ENCODE assay signal across 8 cellular contexts in genomic region chr10:17229967-17230682, GRCh38. TPM values are rescaled to one million over a fixed set of nuclear protein-coding genes. Genes with fewer than 3 reads are reported as not detected.
DNase-seq lines count a peak whose midpoint lies in the region; ATAC-seq lines count a peak whose summit lies in the region.

No MANE protein-coding gene starts in this region.

- CTCF ChIA-PET in activated CD4-positive, alpha-beta memory T cell treated with anti-CD3 and anti-CD28 coated beads, Interleukin-2, amount 10 ng/mL, durations not matched to agents 7 days and 5 days (lab: Charles Lee) = interaction anchor here (0.8 to 4.2 kb wide), 11 partner anchors 9 to 793 kb away, joined by 3 to 30 read pairs (median 5); partner anchors contain the start of genes PTER, RSU1 and TRDMT1

- H3K4me1 ChIP-seq in ACC112 (ENCODE audit: control insufficient read depth, insufficient read depth, low read length, unreplicated experiment) (peaks cover 29% of the 10 kb centered on the region), mesodermal cell (ENCODE audit: control insufficient read depth, insufficient read depth, low read length, poor library complexity, severe bottlenecking) (peaks cover 16% of the 10 kb centered on the region)

- H2AFZ ChIP-seq in ACC112 (ENCODE audit: low read length, unreplicated experiment) = no peak overlapping the region

- H3K27me3 Mint-ChIP-seq in activated CD4-positive, alpha-beta memory T cell treated with anti-CD3 and anti-CD28 coated beads, Interleukin-2, amount 10 ng/mL, durations not matched to agents 7 days and 5 days = no peaks in the 10 kb centered on the region

- H3K9me3 Mint-ChIP-seq in activated CD4-positive, alpha-beta memory T cell treated with anti-CD3 and anti-CD28 coated beads, Interleukin-2, amount 10 ng/mL, durations not matched to agents 7 days and 5 days = no peaks in the 10 kb centered on the region

- H3K4me1 Mint-ChIP-seq in activated CD4-positive, alpha-beta memory T cell treated with anti-CD3 and anti-CD28 coated beads, Interleukin-2, amount 10 ng/mL, durations not matched to agents 7 days and 5 days = peaks cover 64% of the 10 kb centered on the region

- H3K4me3 ChIP-seq in ACC112 (ENCODE audit: low read depth, low read length) (peak overlapping the region; percentile 97), mesodermal cell (ENCODE audit: extremely low read depth, insufficient read depth, low read length, poor library complexity, severe bottlenecking) (peak overlapping the region; percentile 98)

- no peaks in the 10 kb centered on the region for H3K27me3 ChIP-seq in ACC112 (ENCODE audit: insufficient read depth, low read length)

- H3K27ac ChIP-seq in ACC112 (ENCODE audit: low read depth, low read length) (peak overlapping the region; percentile 98), mesodermal cell (ENCODE audit: low read depth, low read length, severe bottlenecking) (peak overlapping the region; percentile 96)

- ATAC-seq in GM18861 (IDR thresholded peaks at IDR 0.05; ENCODE audit: unreplicated experiment) = peak; percentile 40
- peak; percentile 56 for ATAC-seq in HG03064 (IDR thresholded peaks at IDR 0.05; ENCODE audit: low read depth, unreplicated experiment)

- DNase-seq in NCI-H460 (ENCODE audit: extremely low read depth, low read depth) = peak; percentile 74
- peak; percentile 94 for DNase-seq in activated CD4-positive, alpha-beta memory T cell treated with anti-CD3 and anti-CD28 coated beads, Interleukin-2, amount 10 ng/mL, durations not matched to agents 7 days and 5 days
- DNase-seq in effector CD8-positive, alpha-beta T cell (lab: John Stamatoyannopoulos, UW) = peak; percentile 79
- peak; percentile 82 for DNase-seq in stimulated activated CD8-positive, alpha-beta memory T cell treated with anti-CD3 and anti-CD28 coated beads, Interleukin-4, amount 100 ng/mL, for 24 hours (ENCODE audit: low read depth)

- H3K27ac Mint-ChIP-seq in activated CD4-positive, alpha-beta memory T cell treated with anti-CD3 and anti-CD28 coated beads, Interleukin-2, amount 10 ng/mL, durations not matched to agents 7 days and 5 days = peak overlapping the region; percentile 95

- peaks cover 63% of the 10 kb centered on the region for H3K79me2 ChIP-seq in ACC112 (ENCODE audit: control insufficient read depth, insufficient read depth, low read length, unreplicated experiment)

- H3K36me3 Mint-ChIP-seq in activated CD4-positive, alpha-beta memory T cell treated with anti-CD3 and anti-CD28 coated beads, Interleukin-2, amount 10 ng/mL, durations not matched to agents 7 days and 5 days (ENCODE audit: low read depth) = peaks cover 67% of the 10 kb centered on the region

- H3K36me3 ChIP-seq in ACC112 (ENCODE audit: insufficient read depth, low read length) = peaks cover 53% of the 10 kb centered on the region
- H3K36me3 ChIP-seq in mesodermal cell (ENCODE audit: control insufficient read depth, insufficient read depth, low read length) = peaks cover 59% of the 10 kb centered on the region

- POLR2A ChIA-PET in activated CD4-positive, alpha-beta memory T cell treated with anti-CD3 and anti-CD28 coated beads, Interleukin-2, amount 10 ng/mL, durations not matched to agents 7 days and 5 days (lab: Charles Lee) = interaction anchor here (0.6 to 11.0 kb wide), 46 partner anchors 8 to 1371 kb away, joined by 3 to 335 read pairs (median 5); partner anchors contain the start of genes MINDY3, PTER, RSU1 and STAM

- H3K4me3 Mint-ChIP-seq in activated CD4-positive, alpha-beta memory T cell treated with anti-CD3 and anti-CD28 coated beads, Interleukin-2, amount 10 ng/mL, durations not matched to agents 7 days and 5 days = peak overlapping the region; percentile 89

- 1% methylated on average over 21 to 38 of the region's 43 CpGs for WGBS in mesodermal cell (ENCODE audit: insufficient coverage in 2 of 2), 2 experiments

- H3K9me3 ChIP-seq in mesodermal cell (ENCODE audit: control insufficient read depth, low read length) = no peaks in the 10 kb centered on the region

RNA-seq across cellular contexts. Expression of gene VIM, which starts 2.1 kb away (rescaled TPM):
- total RNA-seq in NCI-H460 (2014; rRNA removed; shearing (Covaris generic)) = 1,621 and 1,743 TPM in 2 replicates
- polyA plus RNA-seq in NCI-H460 (2014; cell fraction: nucleus; rRNA removed) = 1,624 and 3,069 TPM in 2 replicates
- 1,000 to 10,000 TPM; 2,572 to 2,607 TPM for total RNA-seq in activated CD4-positive, alpha-beta memory T cell treated with anti-CD3 and anti-CD28 coated beads, Interleukin-2, amount 10 ng/mL, durations not matched to agents 7 days and 5 days
- polyA plus RNA-seq in mesodermal cell (2013, experiment 1 of 2) = 9,893 TPM
- polyA plus RNA-seq in mesodermal cell (2013, experiment 2 of 2) = 9,295 TPM

RNA-seq across cellular contexts. Expression of gene TRDMT1, which starts 28.7 kb away (rescaled TPM):
- total RNA-seq in NCI-H460 (2014; rRNA removed; shearing (Covaris generic)) = 5.2 and 6.8 TPM in 2 replicates
- polyA plus RNA-seq in NCI-H460 (2014; cell fraction: nucleus; rRNA removed) = 3.8 and 11.5 TPM in 2 replicates
- 10 to 100 TPM; 12.3 to 12.7 TPM for total RNA-seq in activated CD4-positive, alpha-beta memory T cell treated with anti-CD3 and anti-CD28 coated beads, Interleukin-2, amount 10 ng/mL, durations not matched to agents 7 days and 5 days
- 7.9 TPM for polyA plus RNA-seq in mesodermal cell (2013, experiment 1 of 2)
- polyA plus RNA-seq in mesodermal cell (2013, experiment 2 of 2) = 6.1 TPM

Comparison
In these comparisons a context has a peak if more than half of its experiments do, and no peak if none do; other contexts are left out.
1. Peak in every context shown above with its lines: DNase-seq, ATAC-seq, H3K4me3 ChIP-seq and H3K27ac ChIP-seq.